Comparison of ENCODE assay signal across 30 cellular contexts in the genomic region with DNA sequence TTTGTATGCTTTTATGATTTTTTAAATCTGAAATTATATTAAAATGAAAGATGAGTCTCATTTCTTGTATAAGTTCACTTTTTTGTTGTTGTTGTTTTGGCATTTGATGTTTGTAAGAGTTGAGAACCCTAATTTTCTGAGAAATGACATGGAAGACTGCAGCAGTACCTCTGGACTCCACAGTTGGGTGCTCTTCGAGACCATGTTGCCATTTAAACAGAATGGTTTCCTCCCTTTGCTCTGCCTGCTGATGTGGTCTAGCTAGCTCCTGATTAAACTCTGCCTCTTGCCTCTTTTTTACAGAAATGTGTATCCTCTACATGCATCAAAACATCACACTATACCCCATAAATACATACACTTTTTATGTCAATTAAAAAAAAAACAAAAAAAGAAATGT. TPM values are rescaled to one million over a fixed set of nuclear protein-coding genes. Genes with fewer than 3 reads are reported as not detected.
"Had no signal": no experiment of that assay in that cellular context is flagged by ENCODE, and none has a peak within 500 bp of the region (broad histone marks: within the 10 kb centered on the region; RNA-seq: fewer than 3 reads in every experiment).

No MANE protein-coding gene starts in this region.

- DNase-seq: colonic mucosa; effector CD8-positive, alpha-beta T cell; foreskin keratinocyte; heart left ventricle; kidney; mesenchymal stem cell; mucosa of descending colon; naive thymus-derived CD4-positive, alpha-beta T cell; stimulated activated CD4-positive, alpha-beta T cell treated with anti-CD3 and anti-CD28 coated beads, Interleukin-2, amount 100 ng/mL, for 24 hours; stimulated activated CD4-positive, alpha-beta T cell treated with anti-CD3 and anti-CD28 coated beads, Interleukin-4, amount 100 ng/mL, for 24 hours; stimulated activated naive CD8-positive, alpha-beta T cell treated with anti-CD3 and anti-CD28 coated beads, Interleukin-15, Interleukin-2, amounts not matched to agents 100 U/mL and 50 U/mL, for 24 hours; substantia nigra; testis; tibial artery had no signal

- H3K4me3 ChIP-seq: colonic mucosa, esophagus muscularis mucosa, gastroesophageal sphincter, heart left ventricle, hepatocyte, lung, mucosa of descending colon, neural progenitor cell, smooth muscle cell, testis, tibial artery had no signal

- H3K79me2 ChIP-seq: hepatocyte, parathyroid adenoma had no signal

- H3K36me3 Mint-ChIP-seq: mesothelial cell of epicardium; neural progenitor cell; stimulated activated effector memory CD8-positive, alpha-beta T cell treated with anti-CD3 and anti-CD28 coated beads, Interleukin-12 subunit alpha, Interleukin-12 subunit beta, amount 100 ng/mL, for 72 hours; type B pancreatic cell had no signal

- H3K9me3 ChIP-seq: colonic mucosa, esophagus muscularis mucosa, gastroesophageal sphincter, heart left ventricle, mucosa of descending colon, testis, tibial artery had no signal

- H3K27me3 Mint-ChIP-seq: dendritic cell treated with granulocyte-macrophage colony-stimulating factor and Interleukin-4, amounts not matched to agents 40 ng/mL and 50 ng/mL, for 4 days; naive thymus-derived CD4-positive, alpha-beta T cell had no signal

- H3K4me3 Mint-ChIP-seq: dendritic cell treated with granulocyte-macrophage colony-stimulating factor and Interleukin-4, amounts not matched to agents 40 ng/mL and 50 ng/mL, for 4 days; mesothelial cell of epicardium; naive thymus-derived CD4-positive, alpha-beta T cell; nephron; neural progenitor cell; stimulated activated effector memory CD8-positive, alpha-beta T cell treated with anti-CD3 and anti-CD28 coated beads, Interleukin-12 subunit alpha, Interleukin-12 subunit beta, amount 100 ng/mL, for 72 hours; type B pancreatic cell had no signal

- H3K4me1 Mint-ChIP-seq: nephron had no signal

- H3K27ac ChIP-seq: colonic mucosa, esophagus muscularis mucosa, foreskin keratinocyte, gastroesophageal sphincter, heart left ventricle, hepatocyte, neural progenitor cell, testis, tibial artery had no signal

- ATAC-seq: foreskin keratinocyte; gastroesophageal sphincter; heart left ventricle; left lobe of liver; mucosa of descending colon; naive thymus-derived CD4-positive, alpha-beta T cell; sciatic nerve; stimulated activated effector memory CD8-positive, alpha-beta T cell treated with anti-CD3 and anti-CD28 coated beads, Interleukin-12 subunit alpha, Interleukin-12 subunit beta, amount 100 ng/mL, for 72 hours; stimulated activated naive CD8-positive, alpha-beta T cell treated with anti-CD3 and anti-CD28 coated beads, Interleukin-15, Interleukin-2, amounts not matched to agents 100 U/mL and 50 U/mL, for 24 hours had no signal

- H3K36me3 ChIP-seq: colonic mucosa, esophagus muscularis mucosa, gastroesophageal sphincter, heart left ventricle, neural progenitor cell, tibial artery had no signal

- H3K4me2 ChIP-seq: hepatocyte, neural progenitor cell, smooth muscle cell had no signal

- H3K27ac Mint-ChIP-seq: dendritic cell treated with granulocyte-macrophage colony-stimulating factor and Interleukin-4, amounts not matched to agents 40 ng/mL and 50 ng/mL, for 4 days; mesothelial cell of epicardium; nephron; neural progenitor cell; progenitor cell of endocrine pancreas; stimulated activated effector memory CD8-positive, alpha-beta T cell treated with anti-CD3 and anti-CD28 coated beads, Interleukin-12 subunit alpha, Interleukin-12 subunit beta, amount 100 ng/mL, for 72 hours; type B pancreatic cell had no signal

- H3K4me1 ChIP-seq: colonic mucosa, foreskin keratinocyte, gastroesophageal sphincter, neural progenitor cell, testis, tibial artery had no signal

- H3K9me3 Mint-ChIP-seq: dendritic cell treated with granulocyte-macrophage colony-stimulating factor and Interleukin-4, amounts not matched to agents 40 ng/mL and 50 ng/mL, for 4 days; mesothelial cell of epicardium; naive thymus-derived CD4-positive, alpha-beta T cell; nephron; neural progenitor cell; stimulated activated effector memory CD8-positive, alpha-beta T cell treated with anti-CD3 and anti-CD28 coated beads, Interleukin-12 subunit alpha, Interleukin-12 subunit beta, amount 100 ng/mL, for 72 hours; type B pancreatic cell had no signal

- H2AFZ ChIP-seq: hepatocyte, neural progenitor cell had no signal

- H3K27me3 ChIP-seq: colonic mucosa, esophagus muscularis mucosa, foreskin keratinocyte, gastroesophageal sphincter, heart left ventricle, hepatocyte, neural progenitor cell, testis, tibial artery had no signal

- H3K9ac ChIP-seq: neural progenitor cell, parathyroid adenoma had no signal

RNA-seq across cellular contexts. Expression of a gene that starts 45.0 kb away (rescaled TPM):
- total RNA-seq: urinary bladder had no signal
